ENCODE assay signal across 1 cellular context in genomic region chr14:93006484-93007128, GRCh38.
TF ChIP-seq lines count a peak whose summit lies in the region.

No MANE protein-coding gene starts in this region.

TF ChIP-seq in HEK293, 187 proteins besides CTCF, POLR2A, EP300 and RAD21 (continued from another document):
- peak; percentile 97 for TF ChIP-seq PRDM10 (tag by site-specific recombination; IDR thresholded peaks at IDR 0.05)
- TF ChIP-seq FEZF1 (tag by site-specific recombination; IDR thresholded peaks at IDR 0.05) = 0 out of 2 replicates have a peak, but pooled peaks have one; percentile 23
- TF ChIP-seq ZNF394 (tag by site-specific recombination; IDR thresholded peaks at IDR 0.05; ENCODE audit: borderline replicate concordance) = no peak
- TF ChIP-seq KLF7 (tag by site-specific recombination; IDR thresholded peaks at IDR 0.05; ENCODE audit: borderline replicate concordance) = no peak
- no peak for TF ChIP-seq ZNF24 (tag by site-specific recombination; IDR thresholded peaks at IDR 0.05)
- no peak for TF ChIP-seq ZNF639 (tag by site-specific recombination; IDR thresholded peaks at IDR 0.05)
- TF ChIP-seq ZNF341 (tag by site-specific recombination; IDR thresholded peaks at IDR 0.05; ENCODE audit: low read depth) = peak; percentile 33; the same call in 1 of the 2 replicates
- no peak for TF ChIP-seq AEBP2 (tag by site-specific recombination; IDR thresholded peaks at IDR 0.05; ENCODE audit: borderline replicate concordance)
- peak; percentile 98 for TF ChIP-seq ZNF423 (tag by site-specific recombination; IDR thresholded peaks at IDR 0.05)
- TF ChIP-seq GFI1B (tag by site-specific recombination; IDR thresholded peaks at IDR 0.05) = no peak
- no peak for TF ChIP-seq PRDM4 (tag by site-specific recombination; IDR thresholded peaks at IDR 0.05)
- no peak for TF ChIP-seq ZFHX2 (tag by site-specific recombination; conservative IDR thresholded peaks at IDR 0.05)
- TF ChIP-seq GLIS1 (tag by site-specific recombination; IDR thresholded peaks at IDR 0.05) = peak; percentile 91
- TF ChIP-seq ZNF2 (tag by site-specific recombination; IDR thresholded peaks at IDR 0.05) = no peak
- no peak for TF ChIP-seq SALL2 (tag by site-specific recombination; IDR thresholded peaks at IDR 0.05; ENCODE audit: borderline replicate concordance)
- peak; percentile 70 for TF ChIP-seq SP7 (tag by site-specific recombination; IDR thresholded peaks at IDR 0.05)
- peak; percentile 97 for TF ChIP-seq ZIC2 (tag by site-specific recombination; IDR thresholded peaks at IDR 0.05)
